16 cellular contexts compared by ENCODE assay signal in the genomic region with DNA sequence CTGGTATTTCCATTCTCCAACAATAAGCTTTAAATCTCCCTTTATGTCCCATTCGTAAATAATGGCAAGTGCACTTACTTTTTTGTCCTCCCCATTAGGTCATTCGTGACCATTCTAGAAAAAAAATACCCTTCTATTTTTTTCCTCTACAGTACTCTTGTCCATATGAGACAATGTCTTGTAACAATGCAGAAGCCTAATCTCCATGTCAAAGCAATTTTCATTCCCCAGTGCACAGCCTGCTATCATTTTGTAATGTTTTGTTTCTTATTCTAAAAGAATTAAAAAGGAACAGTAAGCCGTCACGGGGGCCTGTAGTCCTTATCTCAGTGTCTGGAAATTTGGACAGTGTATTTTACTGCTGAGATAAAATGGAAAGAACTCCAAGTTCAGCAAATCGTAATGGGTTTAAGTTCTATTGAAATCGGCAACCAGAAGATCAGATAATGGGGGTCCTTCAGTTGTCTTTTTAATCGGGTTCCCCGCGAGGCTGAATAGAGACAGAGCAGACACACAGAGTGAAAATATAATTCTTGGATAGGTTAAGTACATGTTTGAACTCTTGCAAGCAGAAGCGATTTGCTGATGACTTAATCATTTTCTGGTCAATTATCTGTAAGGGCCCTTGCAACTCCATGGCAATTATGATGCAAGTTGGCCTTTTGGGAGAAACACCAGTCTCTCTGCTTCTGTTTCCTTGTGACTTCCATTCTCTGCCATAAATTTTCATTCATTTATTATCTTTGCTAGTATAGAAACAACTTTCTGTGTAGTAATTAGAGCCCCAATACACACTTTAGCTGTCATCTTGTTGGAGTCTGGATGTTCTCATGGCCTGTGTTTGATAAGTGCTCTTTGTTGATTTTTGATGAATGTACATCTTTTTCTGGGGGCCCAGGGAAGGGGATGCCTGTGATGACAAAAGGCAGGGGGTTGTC. TPM values are rescaled to one million over a fixed set of nuclear protein-coding genes. Genes with fewer than 3 reads are reported as not detected.
A peak's percentile ranks its signal among the peaks of the same experiment; 100 is the strongest.
DNase-seq lines count a peak whose midpoint lies in the region; TF ChIP-seq lines count a peak whose summit lies in the region.
"Had no signal": no experiment of that assay in that cellular context is flagged by ENCODE, and none has a peak within 500 bp of the region (broad histone marks: within the 10 kb centered on the region; RNA-seq: fewer than 3 reads in every experiment).

No MANE protein-coding gene starts in this region.

- no peak overlapping the region for H3K4me3 Mint-ChIP-seq in neural progenitor cell
- no peak overlapping the region for H3K4me3 Mint-ChIP-seq in activated CD4-positive, alpha-beta T cell treated with anti-CD3 and anti-CD28 coated beads, Interleukin-2, amount 10 ng/mL, durations not matched to agents 24 days and 14 days
- H3K4me3 Mint-ChIP-seq: CD14-positive monocyte had no signal

- H3K4me3 ChIP-seq in BE2C (ENCODE audit: low read depth, low read length) (peak overlapping the region; percentile 14), endocrine pancreas (ENCODE audit: control insufficient read depth, insufficient read depth, low read length) (peak overlapping the region; percentile 61), neural progenitor cell (no peak overlapping the region)
- H3K4me3 ChIP-seq: A549 had no signal

- peak overlapping the region; percentile 56 for H3K4me2 ChIP-seq in neural progenitor cell
- H3K4me2 ChIP-seq: A549 had no signal

- DNase-seq in BE2C (peak; percentile 80), SK-N-DZ (ENCODE audit: low spot score) (peak; percentile 95), neural progenitor cell (ENCODE audit: low spot score) (no peak), SIG-M5 treated with dmso at 0.1 percent for 504 hours (lab: John Stamatoyannopoulos, UW; ENCODE audit: unreplicated experiment) (no peak)
- no peak for DNase-seq in activated CD4-positive, alpha-beta T cell treated with anti-CD3 and anti-CD28 coated beads, Interleukin-2, amount 50 U/mL, for 48 hours
- DNase-seq in stimulated activated CD4-positive, alpha-beta T cell treated with anti-CD3 and anti-CD28 coated beads, Interleukin-4, amount 100 ng/mL, for 1 hour: no peak
- no peak for DNase-seq in activated CD4-positive, alpha-beta T cell treated with anti-CD3 and anti-CD28 coated beads, Interleukin-2, amount 10 ng/mL, durations not matched to agents 24 days and 14 days
- DNase-seq: Caco-2, MV-4-11, NCI-H1417 treated with DMSO at 0.1 percent for 48 hours, NCI-H2029 treated with DMSO at 0.1 percent for 48 hours, NCI-H345, NCI-H774 had no signal

- H3K36me3 ChIP-seq in BE2C (peaks cover 72% of the 10 kb centered on the region), endocrine pancreas (ENCODE audit: control insufficient read depth, insufficient read depth, low read length) (peaks cover 4% of the 10 kb centered on the region), neural progenitor cell (no peaks in the 10 kb centered on the region)

- H4K20me1 ChIP-seq in neural progenitor cell (ENCODE audit: low read depth): no peaks in the 10 kb centered on the region

- no peak overlapping the region for H3K27ac ChIP-seq in neural progenitor cell
- H3K27ac ChIP-seq: A549 had no signal

- no peaks in the 10 kb centered on the region for H3K9me3 Mint-ChIP-seq in neural progenitor cell
- no peaks in the 10 kb centered on the region for H3K9me3 Mint-ChIP-seq in activated CD4-positive, alpha-beta T cell treated with anti-CD3 and anti-CD28 coated beads, Interleukin-2, amount 10 ng/mL, durations not matched to agents 24 days and 14 days

- peaks cover 12% of the 10 kb centered on the region for H3F3A ChIP-seq in neural progenitor cell (ENCODE audit: low read depth)

- no peaks in the 10 kb centered on the region for H3K79me2 ChIP-seq in neural progenitor cell (ENCODE audit: low read depth)

- intact Hi-C loops in activated CD4-positive, alpha-beta T cell treated with anti-CD3 and anti-CD28 coated beads, Interleukin-2, amount 10 ng/mL, durations not matched to agents 24 days and 14 days (cut with micrococcal nuclease): no loop called here

- H3K9ac ChIP-seq in endocrine pancreas (ENCODE audit: control insufficient read depth, insufficient read depth, low read length) (no peak overlapping the region), neural progenitor cell (no peak overlapping the region)

- no peaks in the 10 kb centered on the region for H3K9me3 ChIP-seq in BE2C
- H3K9me3 ChIP-seq in endocrine pancreas (ENCODE audit: control insufficient read depth, low read length): no peaks in the 10 kb centered on the region
- no peaks in the 10 kb centered on the region for H3K9me3 ChIP-seq in neural progenitor cell (ENCODE audit: low read depth)
- H3K9me3 ChIP-seq: A549, Caco-2 had no signal

- H2AFZ ChIP-seq in neural progenitor cell (replicated peaks): no peak overlapping the region

- TF ChIP-seq CTCF in BE2C (IDR thresholded peaks at IDR 0.05; ENCODE audit: low read depth, low read length): no peak
- no peak for TF ChIP-seq CTCF in neural progenitor cell (IDR thresholded peaks at IDR 0.05)

- H3K4me1 ChIP-seq in BE2C: peaks cover 65% of the 10 kb centered on the region
- H3K4me1 ChIP-seq in endocrine pancreas (ENCODE audit: control insufficient read depth, insufficient read depth, low read length): peaks cover 22% of the 10 kb centered on the region
- peaks cover 17% of the 10 kb centered on the region for H3K4me1 ChIP-seq in neural progenitor cell
- H3K4me1 ChIP-seq: A549, Caco-2 had no signal

- no peak overlapping the region for H3K27ac Mint-ChIP-seq in neural progenitor cell
- H3K27ac Mint-ChIP-seq in activated CD4-positive, alpha-beta T cell treated with anti-CD3 and anti-CD28 coated beads, Interleukin-2, amount 10 ng/mL, durations not matched to agents 24 days and 14 days: no peak overlapping the region
- H3K27ac Mint-ChIP-seq: CD14-positive monocyte had no signal

- peaks cover 2% of the 10 kb centered on the region for H3K27me3 Mint-ChIP-seq in neural progenitor cell (ENCODE audit: insufficient read depth, low read depth)
- H3K27me3 Mint-ChIP-seq in activated CD4-positive, alpha-beta T cell treated with anti-CD3 and anti-CD28 coated beads, Interleukin-2, amount 10 ng/mL, durations not matched to agents 24 days and 14 days: peaks cover 9% of the 10 kb centered on the region

- no peaks in the 10 kb centered on the region for H3K27me3 ChIP-seq in BE2C
- H3K27me3 ChIP-seq in endocrine pancreas (ENCODE audit: control insufficient read depth, insufficient read depth, low read length): no peaks in the 10 kb centered on the region
- no peaks in the 10 kb centered on the region for H3K27me3 ChIP-seq in neural progenitor cell

- H3K4me1 Mint-ChIP-seq in neural progenitor cell: peaks cover 20% of the 10 kb centered on the region
- H3K4me1 Mint-ChIP-seq in activated CD4-positive, alpha-beta T cell treated with anti-CD3 and anti-CD28 coated beads, Interleukin-2, amount 10 ng/mL, durations not matched to agents 24 days and 14 days: no peaks in the 10 kb centered on the region
- H3K4me1 Mint-ChIP-seq: CD14-positive monocyte had no signal

- H3K36me3 Mint-ChIP-seq in neural progenitor cell: peaks cover 17% of the 10 kb centered on the region
- H3K36me3 Mint-ChIP-seq in activated CD4-positive, alpha-beta T cell treated with anti-CD3 and anti-CD28 coated beads, Interleukin-2, amount 10 ng/mL, durations not matched to agents 24 days and 14 days (ENCODE audit: low read depth): no peaks in the 10 kb centered on the region
- H3K36me3 Mint-ChIP-seq: CD14-positive monocyte had no signal

RNA-seq across cellular contexts. Expression of a gene that starts 22.1 kb away (rescaled TPM):
- 43.1 TPM for polyA plus RNA-seq in BE2C (2012; ENCODE audit: insufficient read depth, insufficient read length, low read depth)
- polyA plus RNA-seq in SK-N-DZ (2014; cell fraction: cytosol; rRNA removed): 6.0 and 8.9 TPM in 2 replicates
- polyA plus RNA-seq in SK-N-DZ (2014; cell fraction: nucleus; rRNA removed): 3.2 and 5.7 TPM in 2 replicates
- 1.3 and 5.0 TPM in 2 replicates for total RNA-seq in neural progenitor cell (ENCODE audit: low replicate concordance)
- total RNA-seq in activated CD4-positive, alpha-beta T cell treated with anti-CD3 and anti-CD28 coated beads, Interleukin-2, amount 10 ng/mL, durations not matched to agents 24 days and 14 days: not detected in 2 replicates
- polyA plus RNA-seq: CD14-positive monocyte had no signal

Comparison
In these comparisons a context has a peak if more than half of its experiments do, and no peak if none do; other contexts are left out.
1. DNase-seq: peak in BE2C (single experiment) and SK-N-DZ (single experiment); none in neural progenitor cell (single experiment), activated CD4-positive, alpha-beta T cell treated with anti-CD3 and anti-CD28 coated beads, Interleukin-2, amount 50 U/mL, for 48 hours (0 of 2), stimulated activated CD4-positive, alpha-beta T cell treated with anti-CD3 and anti-CD28 coated beads, Interleukin-4, amount 100 ng/mL, for 1 hour (single experiment), SIG-M5 treated with dmso at 0.1 percent for 504 hours (single experiment) and activated CD4-positive, alpha-beta T cell treated with anti-CD3 and anti-CD28 coated beads, Interleukin-2, amount 10 ng/mL, durations not matched to agents 24 days and 14 days (single experiment).